20 cellular contexts compared by ENCODE assay signal in genomic region chr5:50439221-50439620, GRCh38. TPM values are rescaled to one million over a fixed set of nuclear protein-coding genes. Genes with fewer than 3 reads are reported as not detected.
DNase-seq lines count a peak whose midpoint lies in the region; ATAC-seq and TF ChIP-seq lines count a peak whose summit lies in the region.
"Had no signal": no experiment of that assay in that cellular context is flagged by ENCODE, and none has a peak within 500 bp of the region (broad histone marks: within the 10 kb centered on the region; RNA-seq: fewer than 3 reads in every experiment).

No MANE protein-coding gene starts in this region.

- peaks cover 8% of the 10 kb centered on the region for H3K4me1 ChIP-seq in mammary epithelial cell (ENCODE audit: insufficient read depth, low read length)
- no peaks in the 10 kb centered on the region for H3K4me1 ChIP-seq in breast epithelium
- H3K4me1 ChIP-seq in PC-9 (replicated peaks; ENCODE audit: insufficient read depth), result 0 out of 2 replicates have a peak, but pooled peaks cover 7% of the 10 kb centered on the region
- H3K4me1 ChIP-seq in stomach, result peaks cover 5 to 15% (median 13%) of the 10 kb centered on the region in 4 donors
- H3K4me1 ChIP-seq: pancreas had no signal

- no peaks in the 10 kb centered on the region for H3K9me3 Mint-ChIP-seq in effector memory CD8-positive, alpha-beta T cell

- no peak overlapping the region for H2AFZ ChIP-seq in mammary epithelial cell (ENCODE audit: low read depth, low read length)
- no peak overlapping the region for H2AFZ ChIP-seq in PC-9
- H2AFZ ChIP-seq: hepatocyte had no signal

- intact Hi-C loops in mammary epithelial cell (cut with micrococcal nuclease), result loop anchor here (10.0 kb wide), 1 partner anchor 316 kb away; no protein-coding TSS in a partner anchor
- intact Hi-C loops in breast epithelium (cut with DNase I; ENCODE audit: low total_unique reads), result no loop called here
- intact Hi-C loops in PC-9 (cut with micrococcal nuclease; ENCODE audit: unreplicated experiment), result no loop called here
- intact Hi-C loops in stomach (cut with DNase I; ENCODE audit: low total_unique reads), result no loop called here

- H3K36me3 Mint-ChIP-seq in effector memory CD8-positive, alpha-beta T cell (ENCODE audit: insufficient read depth), result peaks cover 37% of the 10 kb centered on the region

- in situ Hi-C loops in mammary epithelial cell (cut with MboI; ENCODE audit: low sequenced_read_pairs in 2 of 2), result no loop called here

- H4K20me1 ChIP-seq in mammary epithelial cell (ENCODE audit: insufficient read depth, low read length) (no peaks in the 10 kb centered on the region), PC-9 (ENCODE audit: insufficient read depth) (no peaks in the 10 kb centered on the region)

- no peak for TF ChIP-seq EP300 in stomach (IDR thresholded peaks at IDR 0.05)

- peak overlapping the region in 1 of 2 donors; percentile 96 for H3K27ac Mint-ChIP-seq in effector memory CD8-positive, alpha-beta T cell

- peaks cover 45 to 65% of the 10 kb centered on the region in 2 donors for H3K4me1 Mint-ChIP-seq in effector memory CD8-positive, alpha-beta T cell (ENCODE audit: low read depth in 2 of 2)

- H3K27me3 ChIP-seq in mammary epithelial cell (ENCODE audit: insufficient read depth, low read length), result no peaks in the 10 kb centered on the region
- H3K27me3 ChIP-seq in breast epithelium, result no peaks in the 10 kb centered on the region
- no peaks in the 10 kb centered on the region for H3K27me3 ChIP-seq in PC-9 (ENCODE audit: insufficient read depth, low read depth)
- peaks cover 0 to 18% (median 8%) of the 10 kb centered on the region in 3 donors for H3K27me3 ChIP-seq in stomach
- H3K27me3 ChIP-seq: hepatocyte, pancreas had no signal

- H3K4me2 ChIP-seq in mammary epithelial cell (ENCODE audit: insufficient read depth, low read depth, low read length) (peak overlapping the region; percentile 71), PC-9 (no peak overlapping the region)

- no peaks in the 10 kb centered on the region for H3K27me3 Mint-ChIP-seq in effector memory CD8-positive, alpha-beta T cell

- H3K9me3 ChIP-seq in mammary epithelial cell (replicated peaks; ENCODE audit: insufficient read depth, low read length), result no peaks in the 10 kb centered on the region
- no peaks in the 10 kb centered on the region for H3K9me3 ChIP-seq in breast epithelium
- no peaks in the 10 kb centered on the region for H3K9me3 ChIP-seq in PC-9 (ENCODE audit: insufficient read depth, low read depth)
- H3K9me3 ChIP-seq in stomach, result no peaks in the 10 kb centered on the region
- H3K9me3 ChIP-seq: mucosa of descending colon, pancreas had no signal

- no peak for ATAC-seq in effector memory CD8-positive, alpha-beta T cell (replicated peaks)
- ATAC-seq: mucosa of descending colon, pancreas, Right ventricle myocardium inferior had no signal

- 67% methylated on average over 3 of the region's 3 CpGs for WGBS in mammary epithelial cell (ENCODE audit: low coverage, missing lambda C conversion rate)
- WGBS in stomach, 5 donors, result 54 to 79% (median 57%) methylated on average over 3 of the region's 3 CpGs

- no peak for TF ChIP-seq CTCF in mammary epithelial cell (conservative IDR thresholded peaks at IDR 0.05 in 1 of 2, IDR thresholded peaks at IDR 0.05 in 1 of 2; ENCODE audit: extremely low read depth in 1 of 2, insufficient read depth in 1 of 2, low read depth in 1 of 2, low read length in 2 of 2)
- no peak for TF ChIP-seq CTCF in breast epithelium (IDR thresholded peaks at IDR 0.05)
- no peak for TF ChIP-seq CTCF in PC-9 (conservative IDR thresholded peaks at IDR 0.05)
- TF ChIP-seq CTCF in stomach (IDR thresholded peaks at IDR 0.05), result no peak

- H3K9me2 ChIP-seq in PC-9 (ENCODE audit: insufficient read depth), result no peaks in the 10 kb centered on the region

- CTCF ChIA-PET in mammary epithelial cell (lab: Charles Lee; ENCODE audit: low non-redundant PET), result no interaction called here
- CTCF ChIA-PET in PC-9 (lab: Charles Lee), result no interaction called here

- no peak for DNase-seq in mammary epithelial cell
- DNase-seq in breast epithelium (ENCODE audit: low spot score in 2 of 2), result no peak
- DNase-seq in PC-9, result no peak
- no peak for DNase-seq in effector memory CD8-positive, alpha-beta T cell
- no peak for DNase-seq in stomach
- DNase-seq in OCI-M1 (lab: John Stamatoyannopoulos, UW), result no peak
- no peak for DNase-seq in NCI-H1417 treated with DMSO at 0.1 percent for 48 hours (lab: John Stamatoyannopoulos, UW)
- DNase-seq in effector CD4-positive, alpha-beta T cell, result no peak
- DNase-seq: activated CD4-positive, CD25-positive, alpha-beta regulatory T cell treated with anti-CD3 and anti-CD28 coated beads, Interleukin-2, amount 50 U/mL, for 72 hours; activated effector memory CD4-positive, alpha-beta T cell treated with Interleukin-2 at 50 U/mL for 16 hours; effector CD8-positive, alpha-beta T cell; GF-D8; mucosa of descending colon; NCI-H1048; NCI-H2107; NCI-H82; pancreas; stimulated activated naive CD4-positive, alpha-beta T cell had no signal

- no peaks in the 10 kb centered on the region for H3K36me3 ChIP-seq in mammary epithelial cell (ENCODE audit: insufficient read depth, low read length)
- no peaks in the 10 kb centered on the region for H3K36me3 ChIP-seq in breast epithelium
- H3K36me3 ChIP-seq in PC-9 (ENCODE audit: low read depth), result no peaks in the 10 kb centered on the region
- no peaks in the 10 kb centered on the region for H3K36me3 ChIP-seq in stomach
- H3K36me3 ChIP-seq: pancreas had no signal

- TF ChIP-seq POLR2A in breast epithelium (IDR thresholded peaks at IDR 0.05) (no peak), stomach (IDR thresholded peaks at IDR 0.05) (no peak)

- POLR2A ChIA-PET in PC-9 (lab: Charles Lee; ENCODE audit: unreplicated experiment), result no interaction called here

- no peak overlapping the region for H3K9ac ChIP-seq in mammary epithelial cell (ENCODE audit: insufficient read depth, low read length)

- no peaks in the 10 kb centered on the region for H3F3A ChIP-seq in PC-9 (ENCODE audit: insufficient read depth, low read depth)

- peak overlapping the region; percentile 93 to 94 for H3K4me3 Mint-ChIP-seq in effector memory CD8-positive, alpha-beta T cell

- H3K27ac ChIP-seq in mammary epithelial cell (ENCODE audit: insufficient read depth, low read depth, low read length), result no peak overlapping the region
- H3K27ac ChIP-seq in breast epithelium, result no peak overlapping the region
- H3K27ac ChIP-seq in PC-9, result no peak overlapping the region
- H3K27ac ChIP-seq in stomach, result no peak overlapping the region
- H3K27ac ChIP-seq: hepatocyte, pancreas had no signal

- no TSS peak for BruUV-seq in mammary epithelial cell (replicated peaks; lab: Mats Ljungman, UMichigan)
- BruUV-seq in PC-9 (replicated peaks; lab: Mats Ljungman, UMichigan), result TSS peak; percentile 69

- H3K79me2 ChIP-seq in mammary epithelial cell (ENCODE audit: insufficient read depth, low read length) (peaks cover 50% of the 10 kb centered on the region), PC-9 (ENCODE audit: low read depth) (no peaks in the 10 kb centered on the region)
- H3K79me2 ChIP-seq: hepatocyte had no signal

- H3K4me3 ChIP-seq in mammary epithelial cell (replicated peaks in 1 of 3; ENCODE audit: insufficient read depth in 1 of 3, low read depth in 2 of 3, low read length in 3 of 3), result peak overlapping the region in 1 of 3 experiments; percentile 11
- H3K4me3 ChIP-seq in breast epithelium, result no peak overlapping the region
- H3K4me3 ChIP-seq in PC-9, result no peak overlapping the region
- peak overlapping the region in 1 of 4 donors; percentile 61 for H3K4me3 ChIP-seq in stomach
- H3K4me3 ChIP-seq: hepatocyte, mucosa of descending colon had no signal

- dilution Hi-C loops in mammary epithelial cell (cut with HindIII; ENCODE audit: low sequenced_read_pairs), result no loop called here

RNA-seq across cellular contexts. Expression of gene EMB, which starts 1.9 kb away (rescaled TPM):
- total RNA-seq in mammary epithelial cell (100 to 1,000 TPM in 1 of 2 donors, 10 to 100 TPM in 1; 72.9 to 110 TPM), breast epithelium (10 to 100 TPM in 2 of 3 donors, 1 to 10 TPM in 1; 9.2 to 32.6 (median 24.1) TPM), PC-9 (2021) (11.6 and 11.8 TPM in 2 replicates), stomach (10 to 100 TPM in 3 of 5 donors, 1 to 10 TPM in 1, under 1 TPM in 1; 0.58 to 24.1 (median 11.9) TPM)
- polyA plus RNA-seq in mammary epithelial cell (34.7 TPM), stomach (1 to 10 TPM; 1.5 to 5.2 (median 3.5) TPM)
- 15.1 TPM for polyA minus RNA-seq in mammary epithelial cell
